In genomic region chr10:21523557-21524008, GRCh38 we compare ENCODE assay signal across 1 cellular context.
TF ChIP-seq lines count a peak whose summit lies in the region.

No MANE protein-coding gene starts in this region.

TF ChIP-seq in SK-N-SH, 30 proteins besides CTCF, POLR2A, EP300 and RAD21:
- TF ChIP-seq, protein P1, sequence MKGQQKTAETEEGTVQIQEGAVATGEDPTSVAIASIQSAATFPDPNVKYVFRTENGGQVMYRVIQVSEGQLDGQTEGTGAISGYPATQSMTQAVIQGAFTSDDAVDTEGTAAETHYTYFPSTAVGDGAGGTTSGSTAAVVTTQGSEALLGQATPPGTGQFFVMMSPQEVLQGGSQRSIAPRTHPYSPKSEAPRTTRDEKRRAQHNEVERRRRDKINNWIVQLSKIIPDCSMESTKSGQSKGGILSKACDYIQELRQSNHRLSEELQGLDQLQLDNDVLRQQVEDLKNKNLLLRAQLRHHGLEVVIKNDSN (IDR thresholded peaks at IDR 0.05; ENCODE audit: borderline replicate concordance, low read depth), result no peak
- TF ChIP-seq CHD2 (IDR thresholded peaks at IDR 0.05; ENCODE audit: low read length, partially characterized antibody) (peak; percentile 50), GATA2 (CRISPR knock-in tag; IDR thresholded peaks at IDR 0.05) (no peak), TAF1 (IDR thresholded peaks at IDR 0.05; ENCODE audit: borderline replicate concordance, low read depth, low read length) (peak; percentile 46; the same call in 1 of the 2 replicates), TEAD4 (IDR thresholded peaks at IDR 0.05; ENCODE audit: borderline replicate concordance, insufficient read depth) (no peak), MXI1 (IDR thresholded peaks at IDR 0.05; ENCODE audit: low read depth, low read length) (peak; percentile 78), FOXJ3 (CRISPR knock-in tag; IDR thresholded peaks at IDR 0.05) (no peak), MAX (IDR thresholded peaks at IDR 0.05; ENCODE audit: low read depth) (peak; percentile 76), EZH2phosphoT487 (IDR thresholded peaks at IDR 0.05; ENCODE audit: borderline replicate concordance, low read depth) (no peak)
TF ChIP-seq in SK-N-SH: peak in this region for 4.
